In genomic region chr16:17416461-17417221, GRCh38 we compare ENCODE assay signal across 1 cellular context.
TF ChIP-seq lines count a peak whose summit lies in the region.

No MANE protein-coding gene starts in this region.

TF ChIP-seq in HepG2, 621 proteins besides CTCF, POLR2A, EP300 and RAD21:
- TF ChIP-seq KIAA2018 (CRISPR knock-in tag; IDR thresholded peaks at IDR 0.05; ENCODE audit: borderline replicate concordance) (no peak), ZNF160 (CRISPR knock-in tag; IDR thresholded peaks at IDR 0.05) (no peak), SETDB1 (CRISPR knock-in tag; IDR thresholded peaks at IDR 0.05; ENCODE audit: borderline replicate concordance) (no peak), RNF219 (CRISPR knock-in tag; IDR thresholded peaks at IDR 0.05) (no peak)
- TF ChIP-seq, protein P1, sequence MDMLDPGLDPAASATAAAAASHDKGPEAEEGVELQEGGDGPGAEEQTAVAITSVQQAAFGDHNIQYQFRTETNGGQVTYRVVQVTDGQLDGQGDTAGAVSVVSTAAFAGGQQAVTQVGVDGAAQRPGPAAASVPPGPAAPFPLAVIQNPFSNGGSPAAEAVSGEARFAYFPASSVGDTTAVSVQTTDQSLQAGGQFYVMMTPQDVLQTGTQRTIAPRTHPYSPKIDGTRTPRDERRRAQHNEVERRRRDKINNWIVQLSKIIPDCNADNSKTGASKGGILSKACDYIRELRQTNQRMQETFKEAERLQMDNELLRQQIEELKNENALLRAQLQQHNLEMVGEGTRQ (IDR thresholded peaks at IDR 0.05; ENCODE audit: low read depth, low read length), result no peak
- TF ChIP-seq, protein P1 (CRISPR knock-in tag; IDR thresholded peaks at IDR 0.05; ENCODE audit: borderline replicate concordance), result no peak
